Comparison of ENCODE assay signal across 14 cellular contexts in genomic region chr5:80796861-80797260, GRCh38.
DNase-seq lines count a peak whose midpoint lies in the region; ATAC-seq and TF ChIP-seq lines count a peak whose summit lies in the region.
"Had no signal": no experiment of that assay in that cellular context is flagged by ENCODE, and none has a peak within 500 bp of the region (broad histone marks: within the 10 kb centered on the region; RNA-seq: fewer than 3 reads in every experiment).

No MANE protein-coding gene starts in this region.

- peaks cover 7% of the 10 kb centered on the region for H3K36me3 ChIP-seq in right atrium auricular region
- H3K36me3 ChIP-seq in colonic mucosa = no peaks in the 10 kb centered on the region

- H3K4me3 Mint-ChIP-seq in neural crest cell = no peak overlapping the region
- H3K4me3 Mint-ChIP-seq: B cell; CD4-positive, alpha-beta T cell; HFFc6 had no signal

- H3K27me3 ChIP-seq in right atrium auricular region (no peaks in the 10 kb centered on the region), colonic mucosa (no peaks in the 10 kb centered on the region)

- no peaks in the 10 kb centered on the region for H3K4me1 ChIP-seq in right atrium auricular region
- H3K4me1 ChIP-seq in colonic mucosa = no peaks in the 10 kb centered on the region

- DNase-seq in Right ventricle myocardium inferior (ENCODE audit: missing footprints) = peak; percentile 30
- no peak for DNase-seq in right atrium auricular region (ENCODE audit: low spot score)
- peak; percentile 32 for DNase-seq in NCI-H82 treated with DMSO at 0.1 percent for 48 hours (lab: John Stamatoyannopoulos, UW; ENCODE audit: unreplicated experiment)
- DNase-seq in neural crest cell (ENCODE audit: low read depth, low spot score) = no peak
- no peak for DNase-seq in colonic mucosa
- DNase-seq in SIG-M5 treated with dmso at 0.1 percent for 504 hours (lab: John Stamatoyannopoulos, UW; ENCODE audit: unreplicated experiment) = no peak
- DNase-seq in medulla oblongata (ENCODE audit: extremely low spot score) = no peak
- DNase-seq: C1 segment of cervical spinal cord; CD4-positive, alpha-beta T cell; DMS53; GF-D8; HFFc6 had no signal

- H3K27ac ChIP-seq in right atrium auricular region (no peak overlapping the region), colonic mucosa (no peak overlapping the region)

- TF ChIP-seq CTCF in right atrium auricular region (IDR thresholded peaks at IDR 0.05) (no peak), neural crest cell (conservative IDR thresholded peaks at IDR 0.05) (no peak), colonic mucosa (IDR thresholded peaks at IDR 0.05) (no peak)

- no peak for ATAC-seq in Right ventricle myocardium inferior

- intact Hi-C loops in Right ventricle myocardium inferior (cut with DNase I) = no loop called here
- intact Hi-C loops in colonic mucosa (cut with DNase I) = no loop called here

- H3K36me3 Mint-ChIP-seq in neural crest cell (ENCODE audit: low read depth) = peaks cover 15% of the 10 kb centered on the region

- peak overlapping the region; percentile 37 for H3K27ac Mint-ChIP-seq in neural crest cell (ENCODE audit: unreplicated experiment)
- H3K27ac Mint-ChIP-seq: B cell; CD4-positive, alpha-beta T cell; HFFc6 had no signal

- peaks cover 3% of the 10 kb centered on the region for H3K9me3 Mint-ChIP-seq in neural crest cell
- H3K9me3 Mint-ChIP-seq: CD4-positive, alpha-beta T cell; HFFc6 had no signal

- H3K4me3 ChIP-seq in right atrium auricular region (no peak overlapping the region), colonic mucosa (no peak overlapping the region)
- H3K4me3 ChIP-seq: HAP-1 had no signal

- no peak overlapping the region for H3K9ac ChIP-seq in colonic mucosa (ENCODE audit: low read depth in 2 of 2, low read length in 2 of 2)

- H3K4me1 Mint-ChIP-seq in neural crest cell = no peaks in the 10 kb centered on the region
- H3K4me1 Mint-ChIP-seq: B cell had no signal

- H3K9me3 ChIP-seq in right atrium auricular region = no peaks in the 10 kb centered on the region
- no peaks in the 10 kb centered on the region for H3K9me3 ChIP-seq in colonic mucosa
- H3K9me3 ChIP-seq: HAP-1 had no signal

- H3K27me3 Mint-ChIP-seq in neural crest cell (ENCODE audit: low read depth) = no peaks in the 10 kb centered on the region
- H3K27me3 Mint-ChIP-seq: B cell; CD4-positive, alpha-beta T cell had no signal

Comparison
In these comparisons a context has a peak if more than half of its experiments do, and no peak if none do; other contexts are left out.
1. DNase-seq: peak in Right ventricle myocardium inferior (single experiment) and NCI-H82 treated with DMSO at 0.1 percent for 48 hours (single experiment); none in right atrium auricular region (single experiment), neural crest cell (single experiment), colonic mucosa (single experiment), SIG-M5 treated with dmso at 0.1 percent for 504 hours (single experiment) and medulla oblongata (single experiment).